Comparison of ENCODE assay signal across 18 cellular contexts in genomic region chr11:1730230-1730629, GRCh38. TPM values are rescaled to one million over a fixed set of nuclear protein-coding genes. Genes with fewer than 3 reads are reported as not detected.
"Had no signal": no experiment of that assay in that cellular context is flagged by ENCODE, and none has a peak within 500 bp of the region (broad histone marks: within the 10 kb centered on the region; RNA-seq: fewer than 3 reads in every experiment).

No MANE protein-coding gene starts in this region.

- H3K36me3 ChIP-seq: cardiac muscle cell, left lung, prostate gland, thyroid gland, uterus had no signal

- ATAC-seq: activated CD4-positive, alpha-beta T cell treated with anti-CD3 and anti-CD28 coated beads for 36 hours; left lung; right cardiac atrium had no signal

- H3K27ac Mint-ChIP-seq: activated CD4-positive, alpha-beta memory T cell treated with anti-CD3 and anti-CD28 coated beads for 36 hours; activated CD4-positive, alpha-beta T cell treated with anti-CD3 and anti-CD28 coated beads for 36 hours; activated T-helper 1 cell treated with anti-CD3 and anti-CD28 coated beads, Interleukin-12 subunit alpha, Interleukin-12 subunit beta, Interleukin-2, Interleukin-4 antibody, amounts not matched to agents 30 ng/mL and 10 ng/mL and 1 ng/mL, durations not matched to agents 14 hours and 24 hours and 36 hours; nephron progenitor cell; T-helper 1 cell treated with Interleukin-12 subunit alpha and Interleukin-12 subunit beta and Interleukin-4 antibody, amounts not matched to agents 30 μg/mL and 1 μg/mL, for 36 hours had no signal

- H3K4me3 Mint-ChIP-seq: activated CD4-positive, alpha-beta memory T cell treated with anti-CD3 and anti-CD28 coated beads for 36 hours; activated CD4-positive, alpha-beta T cell treated with anti-CD3 and anti-CD28 coated beads for 36 hours; activated T-helper 1 cell treated with anti-CD3 and anti-CD28 coated beads, Interleukin-12 subunit alpha, Interleukin-12 subunit beta, Interleukin-2, Interleukin-4 antibody, amounts not matched to agents 30 ng/mL and 10 ng/mL and 1 ng/mL, durations not matched to agents 14 hours and 24 hours and 36 hours; nephron progenitor cell; T-helper 1 cell treated with Interleukin-12 subunit alpha and Interleukin-12 subunit beta and Interleukin-4 antibody, amounts not matched to agents 30 μg/mL and 1 μg/mL, for 36 hours had no signal

- H3K27ac ChIP-seq: cardiac muscle cell, left lung, prostate gland, thyroid gland, uterus had no signal

- H3K4me1 ChIP-seq: left lung, prostate gland, thyroid gland, uterus had no signal

- H3K36me3 Mint-ChIP-seq: activated CD4-positive, alpha-beta memory T cell treated with anti-CD3 and anti-CD28 coated beads for 36 hours had no signal

- H3K4me3 ChIP-seq: cardiac muscle cell, left lung, prostate gland, smooth muscle cell, thyroid gland, uterus had no signal

- H3K27me3 ChIP-seq: thyroid gland, uterus had no signal

- H3K9me3 ChIP-seq: left lung, prostate gland, thyroid gland, uterus had no signal

- H3K4me2 ChIP-seq: smooth muscle cell had no signal

- DNase-seq: activated CD4-positive, alpha-beta memory T cell treated with anti-CD3 and anti-CD28 coated beads for 36 hours; activated CD4-positive, alpha-beta T cell treated with anti-CD3 and anti-CD28 coated beads for 36 hours; activated CD8-positive, alpha-beta memory T cell treated with anti-CD3 and anti-CD28 coated beads, Interleukin-2, amount 50 U/mL, for 48 hours; activated naive CD4-positive, alpha-beta T cell; mesenchymal stem cell; nephron progenitor cell; right cardiac atrium; thyroid gland; uterus had no signal

RNA-seq across cellular contexts. Expression of gene IFITM10, which starts 20.2 kb away (rescaled TPM):
- polyA plus RNA-seq: cardiac muscle cell had no signal

RNA-seq across cellular contexts. Expression of gene KRTAP5-6, which starts 33.2 kb away (rescaled TPM):
- total RNA-seq: activated CD4-positive, alpha-beta memory T cell treated with anti-CD3 and anti-CD28 coated beads for 36 hours; activated CD4-positive, alpha-beta T cell treated with anti-CD3 and anti-CD28 coated beads for 36 hours; activated T-helper 1 cell treated with anti-CD3 and anti-CD28 coated beads, Interleukin-12 subunit alpha, Interleukin-12 subunit beta, Interleukin-2, Interleukin-4 antibody, amounts not matched to agents 30 ng/mL and 10 ng/mL and 1 ng/mL, durations not matched to agents 14 hours and 24 hours and 36 hours; cardiac muscle cell; left lung; omental fat pad; prostate gland; right cardiac atrium; smooth muscle cell; thyroid gland; uterus had no signal
- polyA plus RNA-seq: cardiac muscle cell, esophagus, keratinocyte, right cardiac atrium, smooth muscle cell had no signal
